Comparison of ENCODE assay signal across 18 cellular contexts in the genomic region with DNA sequence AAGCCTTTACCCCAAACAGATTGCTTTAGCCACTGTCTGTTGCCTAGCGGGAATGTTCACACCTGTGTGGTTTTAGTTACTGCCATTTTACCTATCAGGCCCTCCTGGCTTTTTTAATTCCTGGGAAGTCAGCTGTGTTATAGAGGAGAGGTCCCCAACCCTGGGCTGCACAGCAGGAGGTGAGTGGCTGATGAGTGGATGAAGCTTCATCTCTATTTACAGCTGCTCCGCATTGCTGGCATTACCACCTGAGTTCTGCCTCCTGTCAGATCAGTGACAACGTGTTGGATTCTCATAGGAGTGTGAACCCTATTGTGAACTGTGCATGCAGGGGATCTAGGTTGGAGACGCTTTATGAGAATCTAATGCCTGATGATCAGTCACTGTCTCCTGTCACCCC.
DNase-seq lines count a peak whose midpoint lies in the region; ATAC-seq and TF ChIP-seq lines count a peak whose summit lies in the region.
"Had no signal": no experiment of that assay in that cellular context is flagged by ENCODE, and none has a peak within 500 bp of the region (broad histone marks: within the 10 kb centered on the region; RNA-seq: fewer than 3 reads in every experiment).

No MANE protein-coding gene starts in this region.

- peak overlapping the region in 8 of 9 donors; percentile 6 to 72 (median 26) for H3K27ac Mint-ChIP-seq in naive thymus-derived CD4-positive, alpha-beta T cell
- no peak overlapping the region for H3K27ac Mint-ChIP-seq in Caco-2 (ENCODE audit: unreplicated experiment)
- H3K27ac Mint-ChIP-seq: dendritic cell treated with granulocyte-macrophage colony-stimulating factor and Interleukin-4, amounts not matched to agents 40 ng/mL and 50 ng/mL, for 4 days had no signal

- ATAC-seq in Right ventricle myocardium inferior (peak; percentile 55), upper lobe of left lung (ENCODE audit: low FRiP score in 2 of 2) (no peak)
- ATAC-seq in naive thymus-derived CD4-positive, alpha-beta T cell: no peak
- ATAC-seq: T-cell had no signal

- BruUV-seq in Caco-2 (replicated peaks; lab: Mats Ljungman, UMichigan): no TSS peak

- H3K4me1 ChIP-seq in right atrium auricular region: peaks cover 0 to 92% of the 10 kb centered on the region in 2 donors
- peaks cover 19 to 84% of the 10 kb centered on the region in 2 donors for H3K4me1 ChIP-seq in ascending aorta
- peaks cover 17 to 29% of the 10 kb centered on the region in 2 donors for H3K4me1 ChIP-seq in naive thymus-derived CD4-positive, alpha-beta T cell (ENCODE audit: control insufficient read depth in 2 of 2, insufficient read depth in 2 of 2, low read length in 2 of 2)
- peaks cover 49 to 77% (median 65%) of the 10 kb centered on the region in 4 donors for H3K4me1 ChIP-seq in upper lobe of left lung
- peaks cover 27% of the 10 kb centered on the region for H3K4me1 ChIP-seq in Caco-2

- H3K36me3 ChIP-seq in right atrium auricular region (no peaks in the 10 kb centered on the region), ascending aorta (peaks cover 0 to 5% of the 10 kb centered on the region in 2 donors), upper lobe of left lung (peaks cover 0 to 11% (median 1%) of the 10 kb centered on the region in 4 donors), Caco-2 (ENCODE audit: control insufficient read depth, insufficient read depth, low read length) (no peaks in the 10 kb centered on the region)
- H3K36me3 ChIP-seq in naive thymus-derived CD4-positive, alpha-beta T cell (ENCODE audit: control insufficient read depth in 2 of 3, insufficient read depth in 3 of 3, low read length in 3 of 3): peaks cover 8 to 37% (median 18%) of the 10 kb centered on the region in 3 experiments

- H3K27me3 ChIP-seq in right atrium auricular region: no peaks in the 10 kb centered on the region
- no peaks in the 10 kb centered on the region for H3K27me3 ChIP-seq in ascending aorta
- no peaks in the 10 kb centered on the region for H3K27me3 ChIP-seq in naive thymus-derived CD4-positive, alpha-beta T cell (ENCODE audit: control insufficient read depth in 2 of 2, insufficient read depth in 2 of 2, low read length in 2 of 2)
- H3K27me3 ChIP-seq in upper lobe of left lung: no peaks in the 10 kb centered on the region
- H3K27me3 ChIP-seq in Caco-2 (replicated peaks; ENCODE audit: control insufficient read depth, insufficient read depth, low read length): no peaks in the 10 kb centered on the region

- TF ChIP-seq POLR2A in upper lobe of left lung (IDR thresholded peaks at IDR 0.05): no peak

- DNase-seq in Right ventricle myocardium inferior (ENCODE audit: missing footprints): no peak
- DNase-seq in right atrium auricular region (ENCODE audit: low spot score): no peak
- DNase-seq in ascending aorta (ENCODE audit: low spot score in 2 of 2): no peak
- DNase-seq in naive thymus-derived CD4-positive, alpha-beta T cell: no peak
- DNase-seq in upper lobe of left lung: no peak
- DNase-seq in amygdala (lab: John Stamatoyannopoulos, UW): no peak
- no peak for DNase-seq in Caco-2
- no peak for DNase-seq in NCI-H82 treated with DMSO at 0.1 percent for 48 hours (lab: John Stamatoyannopoulos, UW; ENCODE audit: unreplicated experiment)
- DNase-seq: activated CD4-positive, alpha-beta T cell treated with anti-CD3 and anti-CD28 coated beads, Interleukin-2, amount 50 U/mL, for 1 hour; DMS79; foreskin fibroblast; H7; NCI-H2107; occipital lobe; SHP77 treated with DMSO at 0.1 percent for 48 hours; stimulated activated CD4-positive, alpha-beta T cell treated with anti-CD3 and anti-CD28 coated beads, Interleukin-1b, Interleukin-23, amount 100 ng/mL, for 48 hours; T-cell had no signal

- CTCF ChIA-PET in naive thymus-derived CD4-positive, alpha-beta T cell (lab: Charles Lee): no interaction called here
- CTCF ChIA-PET in Caco-2 (lab: Charles Lee): interaction anchor here (0.6 kb wide), 1 partner anchor 11 kb away, joined by 3 read pairs; no protein-coding TSS in a partner anchor

- H3K9me3 ChIP-seq in right atrium auricular region (no peaks in the 10 kb centered on the region), ascending aorta (no peaks in the 10 kb centered on the region), upper lobe of left lung (no peaks in the 10 kb centered on the region), Caco-2 (no peaks in the 10 kb centered on the region)
- no peaks in the 10 kb centered on the region for H3K9me3 ChIP-seq in naive thymus-derived CD4-positive, alpha-beta T cell (ENCODE audit: control insufficient read depth in 2 of 3, low read length in 3 of 3)

- peaks cover 26 to 89% (median 73%) of the 10 kb centered on the region in 7 donors for H3K4me1 Mint-ChIP-seq in naive thymus-derived CD4-positive, alpha-beta T cell
- peaks cover 22% of the 10 kb centered on the region for H3K4me1 Mint-ChIP-seq in Caco-2 (ENCODE audit: low read depth, unreplicated experiment)

- whole genome bisulfite sequencing in upper lobe of left lung, 2 donors: 92 to 97% methylated on average over 3 to 4 of the region's 4 CpGs

- POLR2A ChIA-PET in naive thymus-derived CD4-positive, alpha-beta T cell (lab: Charles Lee): interaction anchor here (0.7 kb wide), 1 partner anchor 207 kb away, joined by 3 read pairs; no protein-coding TSS in a partner anchor
- POLR2A ChIA-PET in Caco-2 (lab: Charles Lee): no interaction called here

- peak overlapping the region in 2 of 10 donors; percentile 2 to 25 for H3K4me3 Mint-ChIP-seq in naive thymus-derived CD4-positive, alpha-beta T cell
- H3K4me3 Mint-ChIP-seq in Caco-2 (ENCODE audit: unreplicated experiment): no peak overlapping the region
- H3K4me3 Mint-ChIP-seq: dendritic cell treated with granulocyte-macrophage colony-stimulating factor and Interleukin-4, amounts not matched to agents 40 ng/mL and 50 ng/mL, for 4 days; T-cell had no signal

- intact Hi-C loops in Right ventricle myocardium inferior (cut with DNase I) (loop anchor here (5.0 kb wide), 1 partner anchor 37 kb away; no protein-coding TSS in a partner anchor), ascending aorta (cut with DNase I) (no loop called here), Caco-2 (cut with micrococcal nuclease; ENCODE audit: unreplicated experiment) (no loop called here)
- intact Hi-C loops in naive thymus-derived CD4-positive, alpha-beta T cell (cut with micrococcal nuclease): no loop called here

- H3K36me3 Mint-ChIP-seq in naive thymus-derived CD4-positive, alpha-beta T cell: peaks cover 7 to 67% (median 44%) of the 10 kb centered on the region in 5 donors
- H3K36me3 Mint-ChIP-seq in Caco-2 (ENCODE audit: insufficient read depth, unreplicated experiment): peaks cover 7% of the 10 kb centered on the region

- H3K27me3 Mint-ChIP-seq in naive thymus-derived CD4-positive, alpha-beta T cell: no peaks in the 10 kb centered on the region
- no peaks in the 10 kb centered on the region for H3K27me3 Mint-ChIP-seq in Caco-2 (ENCODE audit: insufficient read depth, unreplicated experiment)
- H3K27me3 Mint-ChIP-seq: dendritic cell treated with granulocyte-macrophage colony-stimulating factor and Interleukin-4, amounts not matched to agents 40 ng/mL and 50 ng/mL, for 4 days; T-cell had no signal

- no peak for TF ChIP-seq EP300 in upper lobe of left lung (IDR thresholded peaks at IDR 0.05)

- TF ChIP-seq CTCF in right atrium auricular region (IDR thresholded peaks at IDR 0.05) (no peak), ascending aorta (IDR thresholded peaks at IDR 0.05) (no peak), upper lobe of left lung (IDR thresholded peaks at IDR 0.05) (no peak), Caco-2 (IDR thresholded peaks at IDR 0.05; ENCODE audit: insufficient read depth in 1 of 2, low read depth in 1 of 2, low read length in 1 of 2, severe bottlenecking in 1 of 2, unreplicated experiment in 1 of 2) (no peak)

- H3K27ac ChIP-seq in right atrium auricular region (peak overlapping the region in 1 of 2 donors; percentile 91), ascending aorta (peak overlapping the region; percentile 55 to 83), upper lobe of left lung (peak overlapping the region in 3 of 4 donors; percentile 24 to 62 (median 36))
- peak overlapping the region; percentile 36 for H3K27ac ChIP-seq in naive thymus-derived CD4-positive, alpha-beta T cell (ENCODE audit: low read depth, low read length)

- H3K4me3 ChIP-seq in right atrium auricular region (no peak overlapping the region), ascending aorta (no peak overlapping the region), upper lobe of left lung (no peak overlapping the region), Caco-2 (ENCODE audit: low read depth, low read length) (no peak overlapping the region)
- no peak overlapping the region for H3K4me3 ChIP-seq in naive thymus-derived CD4-positive, alpha-beta T cell (ENCODE audit: low read length)

- H3K9me3 Mint-ChIP-seq in naive thymus-derived CD4-positive, alpha-beta T cell: peaks cover 0 to 5% (median 0%) of the 10 kb centered on the region in 11 donors
- peaks cover 8% of the 10 kb centered on the region for H3K9me3 Mint-ChIP-seq in Caco-2 (ENCODE audit: unreplicated experiment)
- H3K9me3 Mint-ChIP-seq: dendritic cell treated with granulocyte-macrophage colony-stimulating factor and Interleukin-4, amounts not matched to agents 40 ng/mL and 50 ng/mL, for 4 days; T-cell had no signal
